Comparison of ENCODE assay signal across 24 cellular contexts in genomic region chr12:96365604-96366230, GRCh38. TPM values are rescaled to one million over a fixed set of nuclear protein-coding genes. Genes with fewer than 3 reads are reported as not detected.
A peak's percentile ranks its signal among the peaks of the same experiment; 100 is the strongest.
DNase-seq lines count a peak whose midpoint lies in the region; TF ChIP-seq lines count a peak whose summit lies in the region.
"Had no signal": no experiment of that assay in that cellular context is flagged by ENCODE, and none has a peak within 500 bp of the region (broad histone marks: within the 10 kb centered on the region; RNA-seq: fewer than 3 reads in every experiment).

No MANE protein-coding gene starts in this region.

- H4K91ac ChIP-seq in trophoblast cell (ENCODE audit: low read depth, low read length): no peak overlapping the region

- H3K4me1 ChIP-seq in trophoblast cell (ENCODE audit: control insufficient read depth in 1 of 2, insufficient read depth in 2 of 2, low read length in 2 of 2): no peaks in the 10 kb centered on the region

- H2AK5ac ChIP-seq in trophoblast cell (ENCODE audit: low read length): no peak overlapping the region

- H3K27me3 ChIP-seq in SU-DHL-6 (ENCODE audit: low read length) (no peaks in the 10 kb centered on the region), trophoblast cell (ENCODE audit: insufficient read depth, low read length) (no peaks in the 10 kb centered on the region)
- H3K27me3 ChIP-seq: BLaER1, heart left ventricle had no signal

- H3K14ac ChIP-seq in trophoblast cell (ENCODE audit: low read length): no peak overlapping the region

- peaks cover 31% of the 10 kb centered on the region for H4K20me1 ChIP-seq in SU-DHL-6 (ENCODE audit: low read depth, low read length)

- no peaks in the 10 kb centered on the region; the same call in 1 of the 2 replicates for H3F3A ChIP-seq in SU-DHL-6 (ENCODE audit: insufficient read depth)

- no peak for TF ChIP-seq CTCF in SU-DHL-6 (IDR thresholded peaks at IDR 0.05; ENCODE audit: insufficient read depth, low read length, poor library complexity, severe bottlenecking)

- H4K12ac ChIP-seq in trophoblast cell (ENCODE audit: low read depth, low read length): no peak overlapping the region

- no peaks in the 10 kb centered on the region for H3K9me2 ChIP-seq in SU-DHL-6 (replicated peaks; ENCODE audit: insufficient read depth, low read length)

- no peak overlapping the region for H2BK12ac ChIP-seq in trophoblast cell (ENCODE audit: low read length)

- H2AFZ ChIP-seq in SU-DHL-6 (ENCODE audit: low read depth, low read length, severe bottlenecking) (no peak overlapping the region), trophoblast cell (ENCODE audit: insufficient read depth, low read length, poor library complexity) (no peak overlapping the region)

- no peak for TF ChIP-seq POLR2A in erythroblast (IDR thresholded peaks at IDR 0.05; ENCODE audit: low read length)

- H3K4me2 ChIP-seq in SU-DHL-6 (ENCODE audit: low read depth, low read length, poor library complexity, severe bottlenecking) (peak overlapping the region; percentile 18), trophoblast cell (ENCODE audit: low read length) (no peak overlapping the region)
- H3K4me2 ChIP-seq: BLaER1, KMS-11 had no signal

- DNase-seq in GM04503 (ENCODE audit: low read depth): peak; percentile 15
- peak; percentile 19 to 34 for DNase-seq in erythroblast (lab: John Stamatoyannopoulos, UW)
- peak; percentile 27 to 76 for DNase-seq in trophoblast cell
- DNase-seq in stimulated activated CD4-positive, alpha-beta T cell treated with anti-CD3 and anti-CD28 coated beads, Interleukin-15, amount 100 ng/mL, for 24 hours: no peak
- DNase-seq in caudate nucleus (lab: John Stamatoyannopoulos, UW): no peak
- no peak for DNase-seq in SW480 (ENCODE audit: low spot score)
- no peak for DNase-seq in SIG-M5 treated with dmso at 0.1 percent for 504 hours (lab: John Stamatoyannopoulos, UW; ENCODE audit: unreplicated experiment)
- DNase-seq: activated CD4-positive, alpha-beta T cell treated with anti-CD3 and anti-CD28 coated beads for 48 hours; activated CD8-positive, alpha-beta memory T cell treated with anti-CD3 and anti-CD28 coated beads for 24 hours; activated effector memory CD4-positive, alpha-beta T cell treated with anti-CD3 and anti-CD28 coated beads, Interleukin-2, amount 50 U/mL, for 16 hours; activated naive CD8-positive, alpha-beta T cell treated with anti-CD3 and anti-CD28 coated beads for 36 hours; foreskin fibroblast; heart left ventricle; NCI-H1436 treated with DMSO at 0.1 percent for 48 hours; NCI-H446; NCI-H774; RPMI8226; stimulated activated CD4-positive, alpha-beta T cell treated with anti-CD3 and anti-CD28 coated beads, Interleukin-1b, Interleukin-23, amount 100 ng/mL, for 48 hours; stimulated activated CD8-positive, alpha-beta memory T cell treated with anti-CD3 and anti-CD28 coated beads, Interleukin-4, amount 100 ng/mL, for 48 hours had no signal

- no peaks in the 10 kb centered on the region for H3K79me1 ChIP-seq in trophoblast cell (ENCODE audit: low read length)

- no peak overlapping the region for H3K9ac ChIP-seq in SU-DHL-6 (ENCODE audit: low read length)
- no peak overlapping the region for H3K9ac ChIP-seq in trophoblast cell (ENCODE audit: low read length)
- H3K9ac ChIP-seq: BLaER1, KMS-11 had no signal

- H3K9me3 ChIP-seq in SU-DHL-6 (ENCODE audit: insufficient read depth, low read length): no peaks in the 10 kb centered on the region
- no peaks in the 10 kb centered on the region for H3K9me3 ChIP-seq in trophoblast cell (ENCODE audit: insufficient read depth, low read depth, low read length)
- H3K9me3 ChIP-seq: BLaER1, heart left ventricle had no signal

- H3K27ac ChIP-seq in SU-DHL-6 (ENCODE audit: low read depth, low read length) (no peak overlapping the region), trophoblast cell (ENCODE audit: low read depth, low read length) (no peak overlapping the region), caudate nucleus (ENCODE audit: low read depth, low read length) (no peak overlapping the region)
- H3K27ac ChIP-seq: BLaER1, KMS-11, skin epidermis, VCaP had no signal

- no peak overlapping the region for H3K4me3 ChIP-seq in SU-DHL-6 (ENCODE audit: insufficient read depth, low read length, poor library complexity, severe bottlenecking)
- H3K4me3 ChIP-seq in trophoblast cell (ENCODE audit: low read depth, low read length): no peak overlapping the region
- H3K4me3 ChIP-seq: BLaER1, heart left ventricle, skin epidermis had no signal

- H3K36me3 ChIP-seq in SU-DHL-6 (ENCODE audit: low read length) (no peaks in the 10 kb centered on the region), trophoblast cell (ENCODE audit: control insufficient read depth in 1 of 2, insufficient read depth in 2 of 2, low read length in 2 of 2) (no peaks in the 10 kb centered on the region)
- H3K36me3 ChIP-seq: heart left ventricle had no signal

- no peak overlapping the region for H3K4ac ChIP-seq in trophoblast cell (ENCODE audit: low read depth, low read length)

- WGBS in trophoblast cell (ENCODE audit: extremely low coverage, insufficient coverage, insufficient read length): no CpG with 5 or more reads among the region's 2 CpGs

- H3K79me2 ChIP-seq in SU-DHL-6 (ENCODE audit: insufficient read depth, low read length) (peaks cover 100% of the 10 kb centered on the region), trophoblast cell (ENCODE audit: control insufficient read depth, insufficient read depth, low read length, poor library complexity) (no peaks in the 10 kb centered on the region)

- no peak overlapping the region for H2BK120ac ChIP-seq in trophoblast cell (ENCODE audit: insufficient read depth, low read length, poor library complexity)

- no peak overlapping the region for H3K18ac ChIP-seq in trophoblast cell (ENCODE audit: low read length)

- H2BK5ac ChIP-seq in trophoblast cell (ENCODE audit: low read depth, low read length, poor library complexity): no peak overlapping the region

- no peak overlapping the region for H3K23ac ChIP-seq in trophoblast cell (ENCODE audit: low read length)

- H4K8ac ChIP-seq in trophoblast cell (ENCODE audit: low read depth, low read length): no peak overlapping the region

RNA-seq across cellular contexts. Expression of gene CDK17, which starts 34.5 kb away (rescaled TPM):
- 13.4 and 13.5 TPM in 2 replicates for polyA plus RNA-seq in trophoblast cell (2013)

Comparison
In these comparisons a context has a peak if more than half of its experiments do, and no peak if none do; other contexts are left out.
1. DNase-seq: peak in GM04503 (single experiment), erythroblast (2 of 2) and trophoblast cell (2 of 2); none in stimulated activated CD4-positive, alpha-beta T cell treated with anti-CD3 and anti-CD28 coated beads, Interleukin-15, amount 100 ng/mL, for 24 hours (single experiment), caudate nucleus (0 of 61), SW480 (single experiment) and SIG-M5 treated with dmso at 0.1 percent for 504 hours (single experiment).